In genomic region chr19:6817179-6817578, GRCh38 we compare ENCODE assay signal across 1 cellular context.
TF ChIP-seq lines count a peak whose summit lies in the region.

No MANE protein-coding gene starts in this region.

TF ChIP-seq in GM23338, 12 proteins besides CTCF, POLR2A, EP300 and RAD21 (continued from another document):
- TF ChIP-seq REST (IDR thresholded peaks at IDR 0.05; ENCODE audit: unreplicated experiment) = no peak
